In the genomic region with DNA sequence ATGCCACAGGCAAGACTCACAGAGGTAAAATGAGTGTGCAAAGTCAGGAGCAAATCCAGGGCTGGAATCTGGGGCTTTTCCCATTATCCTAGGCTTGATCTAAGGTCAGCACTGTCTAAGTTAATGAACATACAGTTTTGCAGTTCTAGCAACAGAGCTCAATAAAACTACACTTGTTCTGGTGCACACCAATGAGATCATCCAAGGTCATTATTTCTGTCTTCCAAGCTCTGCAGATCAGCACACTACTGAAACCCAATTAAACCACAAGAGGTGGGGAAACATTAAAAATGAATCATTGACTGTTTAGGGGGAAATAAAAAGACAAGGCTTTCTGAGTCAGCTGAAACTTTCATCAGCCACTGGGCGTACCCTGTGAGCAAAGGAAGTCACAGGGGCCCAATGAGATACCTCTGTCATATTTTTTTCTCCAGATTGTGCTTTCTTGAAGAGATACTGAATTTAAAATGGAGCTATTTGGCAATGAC, we compare ENCODE assay signal across 8 cellular contexts.
DNase-seq lines count a peak whose midpoint lies in the region; ATAC-seq and TF ChIP-seq lines count a peak whose summit lies in the region.

No MANE protein-coding gene starts in this region.

- H3K4me2 ChIP-seq in skeletal muscle satellite cell (ENCODE audit: low read length) = peak overlapping the region; percentile 75

- H3K27ac ChIP-seq in esophagus muscularis mucosa (replicated peaks in 1 of 4) = peak overlapping the region; percentile 69 to 76 (median 74)

- peak overlapping the region; percentile 79 for H3K9ac ChIP-seq in skeletal muscle satellite cell (ENCODE audit: low read depth, low read length)

- ATAC-seq in left lobe of liver = no peak

- H3K9me3 ChIP-seq in esophagus muscularis mucosa = peaks cover 0 to 4% (median 0%) of the 10 kb centered on the region in 4 donors
- H3K9me3 ChIP-seq in skeletal muscle satellite cell (replicated peaks; ENCODE audit: low read length) = no peaks in the 10 kb centered on the region

- no peak for TF ChIP-seq POLR2A in esophagus muscularis mucosa (IDR thresholded peaks at IDR 0.05; ENCODE audit: low read depth)

- TF ChIP-seq CTCF in HFF-Myc (IDR thresholded peaks at IDR 0.05; ENCODE audit: low read depth, low read length, missing control alignments) = no peak
- TF ChIP-seq CTCF in esophagus muscularis mucosa (IDR thresholded peaks at IDR 0.05) = no peak

- H3K4me3 ChIP-seq in HFF-Myc (replicated peaks; ENCODE audit: low read depth, low read length) = no peak overlapping the region
- no peak overlapping the region for H3K4me3 ChIP-seq in esophagus muscularis mucosa
- peak overlapping the region; percentile 7 for H3K4me3 ChIP-seq in skeletal muscle satellite cell (ENCODE audit: low read length)

- H3K27me3 ChIP-seq in esophagus muscularis mucosa = no peaks in the 10 kb centered on the region
- no peaks in the 10 kb centered on the region for H3K27me3 ChIP-seq in skeletal muscle satellite cell (ENCODE audit: control insufficient read depth, insufficient read depth, low read length)

- 61% methylated on average over 1 of the region's 1 CpG for WGBS in esophagus muscularis mucosa

- H3K4me1 ChIP-seq in esophagus muscularis mucosa (peaks cover 21 to 61% (median 58%) of the 10 kb centered on the region in 4 donors), skeletal muscle satellite cell (ENCODE audit: control insufficient read depth, insufficient read depth, low read length) (peaks cover 48% of the 10 kb centered on the region)

- intact Hi-C loops in esophagus muscularis mucosa (cut with DNase I) = no loop called here

- peak; percentile 35 for DNase-seq in NCI-H2196 (lab: John Stamatoyannopoulos, UW; ENCODE audit: unreplicated experiment)
- DNase-seq in NCI-H2196 treated with DMSO at 0.1 percent for 48 hours (lab: John Stamatoyannopoulos, UW; ENCODE audit: unreplicated experiment) = no peak
- DNase-seq in HFF-Myc (ENCODE audit: extremely low read depth, low read depth) = peak; percentile 81
- peak; percentile 95 for DNase-seq in NCI-H69 (lab: John Stamatoyannopoulos, UW)
- no peak for DNase-seq in esophagus muscularis mucosa (ENCODE audit: extremely low spot score)
- DNase-seq in left lobe of liver (ENCODE audit: low spot score) = no peak
- no peak for DNase-seq in activated effector memory CD4-positive, alpha-beta T cell treated with anti-CD3 and anti-CD28 coated beads, Interleukin-2, amount 50 U/mL, for 16 hours

- H3K36me3 ChIP-seq in esophagus muscularis mucosa (no peaks in the 10 kb centered on the region), skeletal muscle satellite cell (ENCODE audit: insufficient read depth, low read length) (no peaks in the 10 kb centered on the region)

- TF ChIP-seq EP300 in esophagus muscularis mucosa (IDR thresholded peaks at IDR 0.05) = no peak

Comparison
In these comparisons a context has a peak if more than half of its experiments do, and no peak if none do; other contexts are left out.
1. DNase-seq: peak in NCI-H2196 (single experiment), HFF-Myc (single experiment) and NCI-H69 (single experiment); none in NCI-H2196 treated with DMSO at 0.1 percent for 48 hours (single experiment), esophagus muscularis mucosa (single experiment), left lobe of liver (single experiment) and activated effector memory CD4-positive, alpha-beta T cell treated with anti-CD3 and anti-CD28 coated beads, Interleukin-2, amount 50 U/mL, for 16 hours (single experiment).